Comparison of ENCODE assay signal across 8 cellular contexts in the genomic region with DNA sequence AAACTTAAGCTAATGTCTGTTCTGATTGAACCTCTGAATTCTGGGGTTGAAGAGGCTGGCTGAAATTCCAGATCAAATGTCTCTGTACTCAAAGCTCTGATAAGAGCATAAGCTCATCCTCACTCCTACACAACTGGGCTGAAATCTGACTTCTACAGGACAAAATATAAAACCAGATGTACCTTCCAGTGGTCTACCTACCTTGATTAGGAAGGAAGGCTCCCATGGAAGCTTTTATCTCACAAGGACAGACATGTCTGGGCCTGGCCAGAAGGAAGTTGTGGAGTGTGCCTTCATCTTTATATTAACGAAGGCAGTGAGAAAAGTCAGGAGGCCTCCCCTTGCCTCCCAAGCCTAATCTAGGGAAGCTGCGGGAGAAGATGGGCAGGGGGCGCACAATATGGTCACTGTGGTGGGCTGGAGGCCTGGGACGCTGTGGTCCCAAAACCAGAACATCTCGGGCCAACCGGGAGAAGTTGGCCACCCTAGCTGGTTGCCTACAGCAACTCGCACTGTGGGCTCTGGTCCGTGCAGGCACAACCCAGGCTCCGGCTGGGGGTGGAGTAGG. TPM values are rescaled to one million over a fixed set of nuclear protein-coding genes. Genes with fewer than 3 reads are reported as not detected.
DNase-seq lines count a peak whose midpoint lies in the region; ATAC-seq and TF ChIP-seq lines count a peak whose summit lies in the region.

No MANE protein-coding gene starts in this region.

- H3F3A ChIP-seq in DOHH2 (ENCODE audit: control insufficient read depth, insufficient read depth): peaks cover 51% of the 10 kb centered on the region

- peaks cover 91% of the 10 kb centered on the region for H3K4me1 ChIP-seq in DOHH2 (ENCODE audit: control insufficient read depth, low read length)

- intact Hi-C loops in activated T-helper 2 cell treated with anti-CD3 and anti-CD28 coated beads, Interferon-gamma antibody, Interleukin-2, Interleukin-4, amounts not matched to agents 10 μg/mL and 5 μg/mL and 100 μg/mL, durations not matched to agents 14 hours and 24 hours and 36 hours (cut with micrococcal nuclease): loop anchor here (1.0 to 2.0 kb wide), 6 partner anchors 10 to 206 kb away; a partner anchor contains a TSS

- H3K4me1 Mint-ChIP-seq in activated T-helper 2 cell treated with anti-CD3 and anti-CD28 coated beads, Interferon-gamma antibody, Interleukin-2, Interleukin-4, amounts not matched to agents 10 μg/mL and 5 μg/mL and 100 μg/mL, durations not matched to agents 14 hours and 24 hours and 36 hours (ENCODE audit: low read depth): peaks cover 59% of the 10 kb centered on the region

- H3K27ac Mint-ChIP-seq in activated T-helper 2 cell treated with anti-CD3 and anti-CD28 coated beads, Interferon-gamma antibody, Interleukin-2, Interleukin-4, amounts not matched to agents 10 μg/mL and 5 μg/mL and 100 μg/mL, durations not matched to agents 14 hours and 24 hours and 36 hours: peak overlapping the region; percentile 97

- H4K20me1 ChIP-seq in DOHH2 (ENCODE audit: control insufficient read depth, insufficient read depth, low read depth, low read length): no peaks in the 10 kb centered on the region

- H3K27me3 Mint-ChIP-seq in activated T-helper 2 cell treated with anti-CD3 and anti-CD28 coated beads, Interferon-gamma antibody, Interleukin-2, Interleukin-4, amounts not matched to agents 10 μg/mL and 5 μg/mL and 100 μg/mL, durations not matched to agents 14 hours and 24 hours and 36 hours (ENCODE audit: low read depth): no peaks in the 10 kb centered on the region

- peaks cover 34% of the 10 kb centered on the region for H3K36me3 ChIP-seq in DOHH2 (ENCODE audit: control insufficient read depth, low read length)

- H3K9me3 ChIP-seq in DOHH2 (ENCODE audit: control insufficient read depth, insufficient read depth, low read length): no peaks in the 10 kb centered on the region

- H3K4me3 Mint-ChIP-seq in activated T-helper 2 cell treated with anti-CD3 and anti-CD28 coated beads, Interferon-gamma antibody, Interleukin-2, Interleukin-4, amounts not matched to agents 10 μg/mL and 5 μg/mL and 100 μg/mL, durations not matched to agents 14 hours and 24 hours and 36 hours (ENCODE audit: low read depth): peak overlapping the region; percentile 81

- peak overlapping the region; percentile 94 for H3K27ac ChIP-seq in DOHH2 (ENCODE audit: low read depth, low read length)
- H3K27ac ChIP-seq in substantia nigra (ENCODE audit: low read depth, low read length, poor library complexity, severe bottlenecking): peak overlapping the region; percentile 92

- H3K9me2 ChIP-seq in DOHH2 (replicated peaks; ENCODE audit: control insufficient read depth, low read length): no peaks in the 10 kb centered on the region

- no peaks in the 10 kb centered on the region for H3K9me3 Mint-ChIP-seq in activated T-helper 2 cell treated with anti-CD3 and anti-CD28 coated beads, Interferon-gamma antibody, Interleukin-2, Interleukin-4, amounts not matched to agents 10 μg/mL and 5 μg/mL and 100 μg/mL, durations not matched to agents 14 hours and 24 hours and 36 hours

- peaks cover 35% of the 10 kb centered on the region for H3K36me3 Mint-ChIP-seq in activated T-helper 2 cell treated with anti-CD3 and anti-CD28 coated beads, Interferon-gamma antibody, Interleukin-2, Interleukin-4, amounts not matched to agents 10 μg/mL and 5 μg/mL and 100 μg/mL, durations not matched to agents 14 hours and 24 hours and 36 hours (ENCODE audit: low read depth)

- ATAC-seq in HG03039 (IDR thresholded peaks at IDR 0.05; ENCODE audit: unreplicated experiment) (peak; percentile 1), HG03469 (IDR thresholded peaks at IDR 0.05; ENCODE audit: unreplicated experiment) (no peak)

- DNase-seq in activated T-helper 2 cell treated with anti-CD3 and anti-CD28 coated beads, Interferon-gamma antibody, Interleukin-2, Interleukin-4, amounts not matched to agents 10 μg/mL and 5 μg/mL and 100 μg/mL, durations not matched to agents 14 hours and 24 hours and 36 hours (ENCODE audit: low spot score): no peak
- DNase-seq in inferior parietal cortex (ENCODE audit: extremely low spot score) (peak; percentile 53), substantia nigra (lab: John Stamatoyannopoulos, UW) (peak in 1 of 49 donors; percentile 68), DMS114 treated with DMSO at 0.1 percent for 48 hours (lab: John Stamatoyannopoulos, UW; ENCODE audit: unreplicated experiment) (no peak), NCI-H1417 (lab: John Stamatoyannopoulos, UW) (no peak)

- peak overlapping the region; percentile 96 for H3K4me2 ChIP-seq in DOHH2 (ENCODE audit: low read length)

- H3K79me2 ChIP-seq in DOHH2 (ENCODE audit: control insufficient read depth, low read length): peaks cover 51% of the 10 kb centered on the region

- peak overlapping the region; percentile 81 for H3K4me3 ChIP-seq in DOHH2 (ENCODE audit: low read length)

- H3K27me3 ChIP-seq in DOHH2 (ENCODE audit: control insufficient read depth, low read length): no peaks in the 10 kb centered on the region

- TF ChIP-seq CTCF in DOHH2 (IDR thresholded peaks at IDR 0.05; ENCODE audit: low read depth, low read length, poor library complexity, severe bottlenecking): no peak

RNA-seq across cellular contexts. Expression of a gene that starts 55.6 kb away (rescaled TPM):
- total RNA-seq in activated T-helper 2 cell treated with anti-CD3 and anti-CD28 coated beads, Interferon-gamma antibody, Interleukin-2, Interleukin-4, amounts not matched to agents 10 μg/mL and 5 μg/mL and 100 μg/mL, durations not matched to agents 14 hours and 24 hours and 36 hours: 10.5 and 16.1 TPM in 2 replicates
